In the genomic region with DNA sequence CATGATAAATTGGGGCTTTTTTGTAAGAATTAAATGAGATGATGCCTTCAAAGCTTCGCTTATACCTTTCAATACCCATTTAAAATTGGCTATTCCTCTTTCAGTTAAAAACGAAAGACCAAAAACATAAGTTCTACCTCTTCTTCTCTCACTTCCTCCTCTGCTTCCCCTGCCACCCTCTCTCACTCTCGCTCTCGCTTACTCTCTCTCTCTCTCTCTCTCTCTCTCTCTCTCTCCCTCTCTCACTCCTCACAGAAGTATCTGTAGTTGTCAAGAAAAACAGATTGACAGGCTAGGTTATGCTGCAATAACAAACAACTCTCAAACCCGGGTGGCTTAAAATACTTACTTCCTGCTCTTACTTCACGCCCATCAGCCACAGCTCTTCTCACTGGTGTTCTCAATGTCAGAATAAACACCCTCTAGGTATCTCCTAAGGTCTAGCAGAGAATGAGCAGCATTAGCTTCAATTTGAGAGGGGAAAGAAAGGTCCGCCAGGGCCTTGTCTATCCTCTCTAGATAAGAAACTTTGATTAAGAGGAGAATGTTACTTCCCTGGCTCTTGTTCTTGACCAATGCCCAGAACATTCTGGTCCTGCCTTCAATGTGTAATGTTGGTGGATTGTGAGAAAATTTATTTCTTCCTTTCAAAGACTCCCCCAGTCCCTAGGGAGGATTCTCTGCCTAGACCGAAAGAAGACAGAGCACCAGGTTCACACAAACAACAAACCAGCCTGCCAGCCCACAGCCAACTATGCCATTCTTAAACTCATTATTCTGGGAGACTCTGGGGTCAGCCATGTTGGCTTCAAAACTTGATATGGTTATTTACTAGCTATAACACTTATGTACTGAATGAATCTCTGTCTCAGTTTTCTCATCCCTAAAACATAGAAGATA, we compare ENCODE assay signal across 12 cellular contexts.
DNase-seq lines count a peak whose midpoint lies in the region; ATAC-seq, FAIRE-seq and TF ChIP-seq lines count a peak whose summit lies in the region.
"Had no signal": no experiment of that assay in that cellular context is flagged by ENCODE, and none has a peak within 500 bp of the region (broad histone marks: within the 10 kb centered on the region; RNA-seq: fewer than 3 reads in every experiment).

No MANE protein-coding gene starts in this region.

- TF ChIP-seq CTCF in endothelial cell (IDR thresholded peaks at IDR 0.05; ENCODE audit: unreplicated experiment) = no peak

- no peaks in the 10 kb centered on the region for H3K4me1 Mint-ChIP-seq in endothelial cell (ENCODE audit: unreplicated experiment)

- peak; percentile 89 for FAIRE-seq in GM18507 (lab: Jason Lieb, UNC)

- H3K9me3 Mint-ChIP-seq in endothelial cell (ENCODE audit: unreplicated experiment) = no peaks in the 10 kb centered on the region

- DNase-seq in GM18507 (ENCODE audit: extremely low spot score, insufficient read length, low read depth) (peak; percentile 9), MV-4-11 (lab: John Stamatoyannopoulos, UW) (peak; percentile 84), endothelial cell (ENCODE audit: low spot score) (no peak), NCI-H146 treated with DMSO at 0.1 percent for 48 hours (lab: John Stamatoyannopoulos, UW; ENCODE audit: unreplicated experiment) (no peak), amygdala (lab: John Stamatoyannopoulos, UW) (no peak)
- no peak for DNase-seq in stimulated activated naive CD4-positive, alpha-beta T cell treated with Interleukin-2 at 50 U/mL for 16 hours (lab: John Stamatoyannopoulos, UW)
- DNase-seq: kidney glomerular epithelial cell, NCI-H1105, stomach had no signal

- peak; percentile 87 for ATAC-seq in GM21381 (IDR thresholded peaks at IDR 0.05; ENCODE audit: unreplicated experiment)
- peak; percentile 59 for ATAC-seq in HG03039 (IDR thresholded peaks at IDR 0.05; ENCODE audit: unreplicated experiment)

- no peak overlapping the region for H3K4me3 Mint-ChIP-seq in endothelial cell (ENCODE audit: unreplicated experiment)

- H3K27ac Mint-ChIP-seq in endothelial cell (ENCODE audit: unreplicated experiment) = no peak overlapping the region
- H3K27ac Mint-ChIP-seq: activated T-helper 2 cell treated with anti-CD3 and anti-CD28 coated beads, Interferon-gamma antibody, Interleukin-2, Interleukin-4, amounts not matched to agents 10 μg/mL and 5 μg/mL and 100 μg/mL, durations not matched to agents 14 hours and 24 hours and 36 hours had no signal

- peaks cover 2% of the 10 kb centered on the region for H3K27me3 Mint-ChIP-seq in endothelial cell (ENCODE audit: unreplicated experiment)

- H3K36me3 Mint-ChIP-seq in endothelial cell (ENCODE audit: low read depth, unreplicated experiment) = no peaks in the 10 kb centered on the region

Comparison
In these comparisons a context has a peak if more than half of its experiments do, and no peak if none do; other contexts are left out.
1. DNase-seq: peak in GM18507 (single experiment) and MV-4-11 (single experiment); none in stimulated activated naive CD4-positive, alpha-beta T cell treated with Interleukin-2 at 50 U/mL for 16 hours (single experiment), endothelial cell (single experiment), NCI-H146 treated with DMSO at 0.1 percent for 48 hours (single experiment) and amygdala (0 of 56).